Comparison of ENCODE assay signal across 8 cellular contexts in the genomic region with DNA sequence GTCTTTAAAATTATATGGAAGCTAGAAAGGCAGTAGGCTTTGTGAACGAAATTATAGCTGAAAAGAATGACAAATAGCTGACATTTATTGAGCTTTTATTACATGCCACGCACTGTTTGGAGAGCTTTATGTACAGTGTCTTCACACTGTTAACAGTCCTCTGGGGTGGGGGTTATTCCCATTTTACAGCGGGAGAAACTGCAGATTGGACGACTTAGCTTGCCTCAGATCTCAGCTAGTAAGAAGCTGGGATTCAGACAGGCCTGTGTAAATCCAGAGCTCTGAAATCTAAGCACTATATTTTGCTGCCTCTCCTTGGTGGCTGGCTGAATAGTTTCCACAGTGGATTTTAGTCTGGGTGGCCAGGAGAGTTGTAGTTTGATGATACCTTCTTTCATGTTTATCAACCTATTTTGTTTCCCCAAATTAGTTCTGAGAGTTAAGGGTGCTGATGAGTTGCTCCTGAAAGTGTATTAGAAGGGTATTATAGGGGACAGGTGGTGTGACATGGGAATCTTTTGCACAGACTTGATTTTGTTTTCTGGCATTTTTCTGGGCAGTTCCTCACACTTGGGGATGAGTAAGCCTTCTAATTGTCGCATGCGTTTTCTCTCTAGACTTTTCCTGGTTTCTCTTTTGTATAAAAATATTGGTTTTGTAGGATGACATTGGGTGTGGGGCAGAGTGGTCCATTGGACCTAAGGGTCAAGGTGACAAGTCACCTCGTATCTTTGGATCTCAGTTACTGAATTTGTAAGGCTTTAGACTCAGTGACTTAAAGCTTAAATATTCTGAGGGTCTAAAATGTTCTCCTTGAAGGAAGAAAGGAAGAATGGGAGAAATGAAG. TPM values are rescaled to one million over a fixed set of nuclear protein-coding genes. Genes with fewer than 3 reads are reported as not detected.
DNase-seq lines count a peak whose midpoint lies in the region; ATAC-seq, FAIRE-seq and TF ChIP-seq lines count a peak whose summit lies in the region.

No MANE protein-coding gene starts in this region.

- H3K27ac ChIP-seq in K562 (ENCODE audit: extremely low read depth, low read depth, low read length): peak overlapping the region; percentile 92
- peak overlapping the region; percentile 95 for H3K27ac ChIP-seq in suprapubic skin

- intact Hi-C loops in K562 (cut with micrococcal nuclease): loop anchor here (1.0 to 5.0 kb wide), 2 partner anchors 40 to 153 kb away; no protein-coding TSS in a partner anchor

- peak in 1 of 3 experiments; percentile 21; a peak in 1 of 6 replicates for TF ChIP-seq CTCF in K562 (IDR thresholded peaks at IDR 0.05 in 2 of 3, conservative IDR thresholded peaks at IDR 0.05 in 1 of 3; ENCODE audit: insufficient read depth in 2 of 3, low read depth in 1 of 3, low read length in 3 of 3)
- TF ChIP-seq CTCF in suprapubic skin (IDR thresholded peaks at IDR 0.05): no peak

- BruUV-seq in K562 (replicated peaks; lab: Mats Ljungman, UMichigan): TSS peak; percentile 74

- in situ Hi-C loops in K562 (cut with MboI): no loop called here

- DNase-seq in Kasumi-1 (lab: John Stamatoyannopoulos, UW) (peak; percentile 1 to 2), K562 (ENCODE audit: extremely low read depth in 1 of 4, low spot score in 3 of 4) (peak in 1 of 4 experiments; percentile 31), kidney glomerular epithelial cell (lab: John Stamatoyannopoulos, UW) (peak; percentile 39), suprapubic skin (ENCODE audit: low spot score in 2 of 2) (no peak)

- CTCF ChIA-PET in K562 (lab: Yijun Ruan, JAX; ENCODE audit: low intra/inter-chr PET ratio): interaction anchor here (1.7 kb wide), 1 partner anchor 154 kb away, joined by 5 read pairs; no protein-coding TSS in a partner anchor

- POLR2A ChIA-PET in K562 (lab: Yijun Ruan, JAX): interaction anchor here (1.2 to 2.0 kb wide), 7 partner anchors 12 to 156 kb away, joined by 3 to 6 read pairs (median 5); no protein-coding TSS in a partner anchor

- H3K4me3 ChIP-seq in K562 (peak overlapping the region; percentile 93), suprapubic skin (peak overlapping the region; percentile 99)

- no peak; a peak in 1 of 4 replicates for TF ChIP-seq RAD21 in K562 (CRISPR knock-in tag; conservative IDR thresholded peaks at IDR 0.05 in 1 of 2, IDR thresholded peaks at IDR 0.05 in 1 of 2)

- TF ChIP-seq POLR2A in K562 (conservative IDR thresholded peaks at IDR 0.05): no peak
- no peak for TF ChIP-seq POLR2A in suprapubic skin (IDR thresholded peaks at IDR 0.05)

- H3K4me1 ChIP-seq in ES-I3 (ENCODE audit: insufficient read depth, low read length): peaks cover 36% of the 10 kb centered on the region
- H3K4me1 ChIP-seq in K562 (replicated peaks in 1 of 2; ENCODE audit: control insufficient read depth in 2 of 2, insufficient read depth in 2 of 2, low read length in 2 of 2): peaks cover 6 to 35% of the 10 kb centered on the region in 2 experiments; a peak in 4 of 5 replicates
- H3K4me1 ChIP-seq in suprapubic skin: peaks cover 39% of the 10 kb centered on the region

- peak overlapping the region; percentile 89 for H3K4me2 ChIP-seq in K562 (ENCODE audit: insufficient read depth, low read length)

- TF ChIP-seq EP300 in K562 (IDR thresholded peaks at IDR 0.05; ENCODE audit: low read length) (no peak), suprapubic skin (IDR thresholded peaks at IDR 0.05) (no peak)

- H3K9ac ChIP-seq in ES-I3 (ENCODE audit: low read depth, low read length) (peak overlapping the region; percentile 93), K562 (ENCODE audit: insufficient read depth in 1 of 2, low read depth in 2 of 2, low read length in 2 of 2) (peak overlapping the region; percentile 89 to 98; a peak in 3 of 4 replicates)

- H3K9me3 ChIP-seq in ES-I3 (ENCODE audit: control insufficient read depth, insufficient read depth, low read length) (no peaks in the 10 kb centered on the region), K562 (replicated peaks; ENCODE audit: control insufficient read depth, insufficient read depth, low read depth, low read length) (no peaks in the 10 kb centered on the region), suprapubic skin (no peaks in the 10 kb centered on the region)

- peaks cover 46% of the 10 kb centered on the region for H4K20me1 ChIP-seq in K562 (replicated peaks; ENCODE audit: control insufficient read depth, insufficient read depth, low read length)

- H3K9me1 ChIP-seq in K562 (ENCODE audit: control insufficient read depth, insufficient read depth, low read length): no peaks in the 10 kb centered on the region

- 0% methylated on average over 7 of the region's 7 CpGs for WGBS in K562 (ENCODE audit: insufficient coverage, low coverage, missing lambda C conversion rate)
- 25% methylated on average over 7 of the region's 7 CpGs for WGBS in suprapubic skin

- no peak overlapping the region for H2AFZ ChIP-seq in K562 (ENCODE audit: low read depth, low read length)

- FAIRE-seq in K562 (lab: Jason Lieb, UNC): no peak

- H3K79me2 ChIP-seq in K562 (ENCODE audit: control insufficient read depth, insufficient read depth, low read length): peaks cover 65% of the 10 kb centered on the region

- H3K27me3 ChIP-seq in K562 (ENCODE audit: control insufficient read depth in 2 of 2, insufficient read depth in 2 of 2, low read length in 2 of 2): no peaks in the 10 kb centered on the region
- no peaks in the 10 kb centered on the region for H3K27me3 ChIP-seq in suprapubic skin

- H3K36me3 ChIP-seq in ES-I3 (ENCODE audit: insufficient read depth, low read length) (no peaks in the 10 kb centered on the region), K562 (ENCODE audit: control insufficient read depth, insufficient read depth, low read length) (no peaks in the 10 kb centered on the region; the same call in 2 of the 3 replicates), suprapubic skin (no peaks in the 10 kb centered on the region)

- ATAC-seq in K562: peak; percentile 7
- ATAC-seq in GM19328 (IDR thresholded peaks at IDR 0.05; ENCODE audit: unreplicated experiment): no peak
- no peak for ATAC-seq in HG03135 (IDR thresholded peaks at IDR 0.05; ENCODE audit: unreplicated experiment)
- ATAC-seq in HG02973 (IDR thresholded peaks at IDR 0.05; ENCODE audit: unreplicated experiment): no peak

TF ChIP-seq in K562, 482 proteins besides CTCF, POLR2A, EP300 and RAD21:
- TF ChIP-seq, protein P1, sequence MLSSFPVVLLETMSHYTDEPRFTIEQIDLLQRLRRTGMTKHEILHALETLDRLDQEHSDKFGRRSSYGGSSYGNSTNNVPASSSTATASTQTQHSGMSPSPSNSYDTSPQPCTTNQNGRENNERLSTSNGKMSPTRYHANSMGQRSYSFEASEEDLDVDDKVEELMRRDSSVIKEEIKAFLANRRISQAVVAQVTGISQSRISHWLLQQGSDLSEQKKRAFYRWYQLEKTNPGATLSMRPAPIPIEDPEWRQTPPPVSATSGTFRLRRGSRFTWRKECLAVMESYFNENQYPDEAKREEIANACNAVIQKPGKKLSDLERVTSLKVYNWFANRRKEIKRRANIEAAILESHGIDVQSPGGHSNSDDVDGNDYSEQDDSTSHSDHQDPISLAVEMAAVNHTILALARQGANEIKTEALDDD (IDR thresholded peaks at IDR 0.05): 0 out of 2 replicates have a peak, but pooled peaks have one; percentile 9
- no peak for TF ChIP-seq ZNF445 (CRISPR knock-in tag; IDR thresholded peaks at IDR 0.05; ENCODE audit: low read depth)

RNA-seq across cellular contexts. Expression of a gene that starts 1.5 kb away (rescaled TPM):
- total RNA-seq in K562 (2011; cell fraction: chromatin; rRNA removed; ENCODE audit: low replicate concordance): 104 and 200 TPM in 2 replicates
- total RNA-seq in K562 (2011; cell fraction: nucleolus; rRNA removed): 86.9 and 118 TPM in 2 replicates
- 148 and 153 TPM in 2 replicates for total RNA-seq in K562 (2011; cell fraction: nucleoplasm; rRNA removed)
- total RNA-seq in K562 (2014; rRNA removed) (88.2 and 99.7 TPM in 2 replicates), K562 (2014; rRNA removed; fragmentation: Illumina TruSeq; extraction: Trizol) (123 and 145 TPM in 2 replicates), K562 (2015; rRNA removed; fragmentation: Illumina TruSeq; extraction: Trizol) (102 and 108 TPM in 2 replicates), K562 (2021) (78.7 and 85.2 TPM in 2 replicates), suprapubic skin (100 to 1,000 TPM in 1 of 4 donors, 10 to 100 TPM in 3; 46.6 to 154 (median 60.2) TPM)
- polyA plus RNA-seq in K562 (2011; rRNA removed) (96.7 and 115 TPM in 2 replicates), K562 (2014; fragmentation: Illumina TruSeq; extraction: Trizol) (69.4 and 78.8 TPM in 2 replicates), K562 (2014; fragmentation: Nextera tagmentation; extraction: Ambion mirVana) (10 to 100 TPM; 21.3 to 28.0 TPM), K562 (2014; rRNA removed) (66.0 and 75.5 TPM in 2 replicates)
- polyA plus RNA-seq in K562 (2011; cell fraction: cytosol; rRNA removed): 44.3 and 75.1 TPM in 2 replicates
- 31.8 and 43.0 TPM in 2 replicates for polyA plus RNA-seq in K562 (2011; cell fraction: nucleus; rRNA removed)
- 72.6 and 74.2 TPM in 2 replicates for polyA plus RNA-seq in K562 (2012)
- polyA minus RNA-seq in K562 (2011; rRNA and poly(A)+ RNA removed): 184 and 219 TPM in 2 replicates
- polyA minus RNA-seq in K562 (2011; cell fraction: cytosol; rRNA and poly(A)+ RNA removed): 52.7 and 79.6 TPM in 2 replicates
- 44.4 and 83.9 TPM in 2 replicates for polyA minus RNA-seq in K562 (2011; cell fraction: nucleus; rRNA and poly(A)+ RNA removed)

Comparison
In these comparisons a context has a peak if more than half of its experiments do, and no peak if none do; other contexts are left out.
1. DNase-seq: peak in Kasumi-1 (2 of 2) and kidney glomerular epithelial cell (single experiment); none in suprapubic skin (0 of 2).